ENCODE assay signal across 13 cellular contexts in the genomic region with DNA sequence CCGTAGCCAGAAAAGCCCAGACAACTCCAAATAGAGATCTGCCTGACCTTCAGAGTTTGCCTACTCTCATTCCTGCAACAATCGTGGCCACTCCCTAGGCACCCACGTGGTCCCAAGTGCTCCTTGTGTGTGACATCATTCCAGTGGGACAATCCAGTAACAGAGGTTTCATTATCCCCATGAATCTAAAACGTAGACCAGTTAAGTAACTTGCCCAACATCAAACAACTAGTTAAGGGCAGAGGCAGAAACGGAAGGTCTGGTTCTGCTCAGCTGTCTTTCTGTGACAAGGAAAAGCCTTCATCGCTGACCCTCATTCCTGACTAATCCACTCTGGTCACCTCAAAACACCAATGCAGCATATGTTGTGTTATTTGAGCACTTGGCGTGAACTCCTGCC.
A peak's percentile ranks its signal among the peaks of the same experiment; 100 is the strongest.
DNase-seq lines count a peak whose midpoint lies in the region; ATAC-seq, FAIRE-seq and TF ChIP-seq lines count a peak whose summit lies in the region.
"Had no signal": no experiment of that assay in that cellular context is flagged by ENCODE, and none has a peak within 500 bp of the region (broad histone marks: within the 10 kb centered on the region; RNA-seq: fewer than 3 reads in every experiment).

No MANE protein-coding gene starts in this region.

- intact Hi-C loops in right cardiac atrium (cut with DNase I): no loop called here

- no peak overlapping the region for H3K27ac Mint-ChIP-seq in activated T-cell treated with anti-CD3 and anti-CD28 coated beads, Interleukin-2, amount 50 U/mL, for 24 hours

- H3K79me2 ChIP-seq in GM23248 (ENCODE audit: insufficient read depth): no peaks in the 10 kb centered on the region

- TF ChIP-seq CTCF in WERI-Rb-1 (IDR thresholded peaks at IDR 0.05; ENCODE audit: low read depth, low read length): no peak

- no peaks in the 10 kb centered on the region for H3K9me3 ChIP-seq in GM23248 (ENCODE audit: low read depth)
- H3K9me3 ChIP-seq in WERI-Rb-1 (ENCODE audit: severe bottlenecking): peaks cover 2% of the 10 kb centered on the region
- H3K9me3 ChIP-seq in right cardiac atrium (ENCODE audit: control insufficient read depth, low read length): no peaks in the 10 kb centered on the region
- no peaks in the 10 kb centered on the region for H3K9me3 ChIP-seq in small intestine (ENCODE audit: control insufficient read depth, low read depth)
- H3K9me3 ChIP-seq in effector memory CD4-positive, alpha-beta T cell (ENCODE audit: control insufficient read depth, low read length): no peaks in the 10 kb centered on the region
- H3K9me3 ChIP-seq: uterus had no signal

- H3K27ac ChIP-seq in GM23248 (no peak overlapping the region), WERI-Rb-1 (peak overlapping the region; percentile 86), right cardiac atrium (ENCODE audit: low read length) (no peak overlapping the region), small intestine (ENCODE audit: low read depth in 1 of 2, low read length in 1 of 2) (peak overlapping the region; percentile 59 to 73)
- H3K27ac ChIP-seq in effector memory CD4-positive, alpha-beta T cell (ENCODE audit: insufficient read depth, low read length, poor library complexity, severe bottlenecking): no peak overlapping the region
- H3K27ac ChIP-seq: uterus had no signal

- in situ Hi-C loops in GM23248 (cut with MboI): no loop called here

- peaks cover 12% of the 10 kb centered on the region; the same call in 1 of the 2 replicates for H3K4me1 ChIP-seq in GM23248 (ENCODE audit: insufficient read depth)
- H3K4me1 ChIP-seq in right cardiac atrium (ENCODE audit: control insufficient read depth, insufficient read depth, low read length): no peaks in the 10 kb centered on the region
- H3K4me1 ChIP-seq in small intestine (ENCODE audit: control insufficient read depth in 2 of 2, insufficient read depth in 1 of 2, low read depth in 1 of 2, low read length in 1 of 2): peaks cover 3 to 4% of the 10 kb centered on the region in 2 donors
- H3K4me1 ChIP-seq in effector memory CD4-positive, alpha-beta T cell (ENCODE audit: control insufficient read depth, insufficient read depth, low read length, poor library complexity, severe bottlenecking): no peaks in the 10 kb centered on the region
- H3K4me1 ChIP-seq: uterus had no signal

- H3K9me3 Mint-ChIP-seq in activated T-cell treated with anti-CD3 and anti-CD28 coated beads, Interleukin-2, amount 50 U/mL, for 24 hours: no peaks in the 10 kb centered on the region

- H3K4me3 ChIP-seq in GM23248: peak overlapping the region; percentile 38
- peak overlapping the region; percentile 14 for H3K4me3 ChIP-seq in WERI-Rb-1 (ENCODE audit: low read depth, low read length)
- H3K4me3 ChIP-seq in right cardiac atrium (ENCODE audit: low read length): no peak overlapping the region
- no peak overlapping the region for H3K4me3 ChIP-seq in small intestine (ENCODE audit: low read depth in 1 of 2, low read length in 2 of 2)
- H3K4me3 ChIP-seq in effector memory CD4-positive, alpha-beta T cell (ENCODE audit: insufficient read depth, low read depth, low read length, poor library complexity, severe bottlenecking): no peak overlapping the region
- H3K4me3 ChIP-seq: uterus had no signal

- peaks cover 6% of the 10 kb centered on the region for H3K4me1 Mint-ChIP-seq in activated T-cell treated with anti-CD3 and anti-CD28 coated beads, Interleukin-2, amount 50 U/mL, for 24 hours (ENCODE audit: low read depth)

- peak overlapping the region; percentile 31 for H3K4me2 ChIP-seq in GM23248 (ENCODE audit: unreplicated experiment)

- no peak overlapping the region for H3K4me3 Mint-ChIP-seq in activated T-cell treated with anti-CD3 and anti-CD28 coated beads, Interleukin-2, amount 50 U/mL, for 24 hours

- no peaks in the 10 kb centered on the region for H3K9me2 ChIP-seq in GM23248 (ENCODE audit: insufficient read depth)

- no peaks in the 10 kb centered on the region for H4K20me1 ChIP-seq in GM23248 (ENCODE audit: insufficient read depth)

- H3F3A ChIP-seq in GM23248 (ENCODE audit: insufficient read depth): no peaks in the 10 kb centered on the region

- WGBS in GM23248 (ENCODE audit: low coverage in 1 of 2, low lambda C conversion rate in 2 of 2, missing lambda C conversion rate in 2 of 2), 2 experiments: 19 to 20% methylated on average over 7 of the region's 7 CpGs
- 38% methylated on average over 7 of the region's 7 CpGs for WGBS in right cardiac atrium
- 23 to 34% (median 30%) methylated on average over 7 of the region's 7 CpGs for WGBS in small intestine, 3 donors

- peaks cover 12% of the 10 kb centered on the region for H3K27me3 Mint-ChIP-seq in activated T-cell treated with anti-CD3 and anti-CD28 coated beads, Interleukin-2, amount 50 U/mL, for 24 hours

- H3K27me3 ChIP-seq in GM23248 (replicated peaks; ENCODE audit: insufficient read depth) (no peaks in the 10 kb centered on the region), WERI-Rb-1 (ENCODE audit: insufficient read depth, low read depth, severe bottlenecking) (no peaks in the 10 kb centered on the region), right cardiac atrium (ENCODE audit: control insufficient read depth, insufficient read depth) (no peaks in the 10 kb centered on the region), small intestine (ENCODE audit: control insufficient read depth in 2 of 2, insufficient read depth in 2 of 2, low read length in 2 of 2) (peaks cover 0 to 2% of the 10 kb centered on the region in 2 donors)
- no peaks in the 10 kb centered on the region for H3K27me3 ChIP-seq in effector memory CD4-positive, alpha-beta T cell (replicated peaks; ENCODE audit: control insufficient read depth, insufficient read depth, low read length, poor library complexity, severe bottlenecking)
- H3K27me3 ChIP-seq: uterus had no signal

- ATAC-seq in right cardiac atrium: peak; percentile 63 to 83

- H3K36me3 ChIP-seq in GM23248 (ENCODE audit: low read depth): no peaks in the 10 kb centered on the region
- H3K36me3 ChIP-seq in WERI-Rb-1: no peaks in the 10 kb centered on the region
- H3K36me3 ChIP-seq in small intestine (ENCODE audit: control insufficient read depth in 2 of 2, insufficient read depth in 2 of 2, low read length in 2 of 2): no peaks in the 10 kb centered on the region
- H3K36me3 ChIP-seq in effector memory CD4-positive, alpha-beta T cell (ENCODE audit: control insufficient read depth, insufficient read depth, low read length): no peaks in the 10 kb centered on the region
- H3K36me3 ChIP-seq: uterus had no signal

- H2AFZ ChIP-seq in GM23248: peak overlapping the region; percentile 73

- peak; percentile 73 for DNase-seq in GM23248
- peak; percentile 84 for DNase-seq in WERI-Rb-1
- peak in 2 of 3 donors; percentile 54 to 78 for DNase-seq in right cardiac atrium
- DNase-seq in small intestine: peak; percentile 93
- DNase-seq in effector memory CD4-positive, alpha-beta T cell: no peak
- DNase-seq in T-helper 2 cell: no peak
- DNase-seq in activated T-cell treated with anti-CD3 and anti-CD28 coated beads, Interleukin-2, amount 50 U/mL, for 24 hours: no peak
- no peak for DNase-seq in activated naive CD4-positive, alpha-beta T cell treated with Interleukin-2 at 50 U/mL for 16 hours
- DNase-seq: DMS153; NCI-H774; stimulated activated CD4-positive, alpha-beta T cell treated with anti-CD3 and anti-CD28 coated beads, Interleukin-4, amount 100 ng/mL, for 4 hours; uterus had no signal

- H3K9ac ChIP-seq in GM23248: no peak overlapping the region

- no peak for FAIRE-seq in small intestine (lab: Jason Lieb, UNC)
- FAIRE-seq: endothelial cell of umbilical vein had no signal

- H3K36me3 Mint-ChIP-seq in activated T-cell treated with anti-CD3 and anti-CD28 coated beads, Interleukin-2, amount 50 U/mL, for 24 hours (ENCODE audit: low read depth): no peaks in the 10 kb centered on the region

Comparison
In these comparisons a context has a peak if more than half of its experiments do, and no peak if none do; other contexts are left out.
1. DNase-seq: peak in GM23248 (single experiment), WERI-Rb-1 (single experiment), right cardiac atrium (2 of 3) and small intestine (single experiment); none in effector memory CD4-positive, alpha-beta T cell (0 of 3), T-helper 2 cell (0 of 5), activated T-cell treated with anti-CD3 and anti-CD28 coated beads, Interleukin-2, amount 50 U/mL, for 24 hours (single experiment) and activated naive CD4-positive, alpha-beta T cell treated with Interleukin-2 at 50 U/mL for 16 hours (single experiment).
2. H3K27ac ChIP-seq: peak in WERI-Rb-1 (single experiment) and small intestine (2 of 2); none in GM23248 (single experiment), right cardiac atrium (single experiment) and effector memory CD4-positive, alpha-beta T cell (single experiment).
3. H3K4me3 ChIP-seq: peak in GM23248 (single experiment) and WERI-Rb-1 (single experiment); none in right cardiac atrium (single experiment), small intestine (0 of 2) and effector memory CD4-positive, alpha-beta T cell (single experiment).